30 cellular contexts compared by ENCODE assay signal in the genomic region with DNA sequence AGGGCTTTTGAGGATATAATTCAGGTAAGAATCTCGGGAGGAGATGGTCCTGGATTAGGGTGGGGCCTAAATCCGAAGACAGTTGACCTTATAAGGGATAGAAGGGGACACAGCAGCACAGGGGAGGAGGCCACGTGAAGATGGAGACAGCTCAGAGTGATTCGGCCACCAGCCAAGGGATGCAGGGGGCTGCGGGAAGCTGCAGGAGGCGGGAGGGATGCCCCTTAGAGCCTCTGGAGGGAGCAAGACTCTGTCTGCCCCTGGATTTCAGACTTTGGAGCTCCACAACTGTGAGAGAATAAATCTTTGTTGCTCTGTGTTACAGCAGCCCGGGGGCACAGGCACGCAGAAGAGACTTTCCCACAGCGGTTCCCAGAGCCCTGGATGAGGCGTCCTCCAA.
"Had no signal": no experiment of that assay in that cellular context is flagged by ENCODE, and none has a peak within 500 bp of the region (broad histone marks: within the 10 kb centered on the region; RNA-seq: fewer than 3 reads in every experiment).

No MANE protein-coding gene starts in this region.

- H3K4me3 ChIP-seq: adrenal gland, body of pancreas, heart left ventricle, testis, transverse colon had no signal

- H3K27me3 Mint-ChIP-seq: activated naive CD8-positive, alpha-beta T cell treated with anti-CD3 and anti-CD28 coated beads for 36 hours had no signal

- H3K9me3 ChIP-seq: adrenal gland, body of pancreas, heart left ventricle, testis, transverse colon had no signal

- H3K4me1 ChIP-seq: adrenal gland, body of pancreas, heart left ventricle, parathyroid adenoma, testis had no signal

- H3K27me3 ChIP-seq: adrenal gland, body of pancreas, testis, transverse colon had no signal

- H3K36me3 Mint-ChIP-seq: activated naive CD8-positive, alpha-beta T cell treated with anti-CD3 and anti-CD28 coated beads for 36 hours; immature natural killer cell; mesothelial cell of epicardium; naive B cell had no signal

- DNase-seq: activated CD4-positive, alpha-beta T cell treated with anti-CD3 and anti-CD28 coated beads for 48 hours; activated CD4-positive, alpha-beta T cell treated with anti-CD3 and anti-CD28 coated beads, Interleukin-2, amount 50 U/mL, for 48 hours; activated CD8-positive, alpha-beta memory T cell treated with anti-CD3 and anti-CD28 coated beads, Interleukin-2, amount 50 U/mL, for 4 hours; activated naive CD4-positive, alpha-beta T cell treated with anti-CD3 and anti-CD28 coated beads for 36 hours; activated naive CD8-positive, alpha-beta T cell treated with anti-CD3 and anti-CD28 coated beads for 36 hours; activated T-cell treated with anti-CD3 and anti-CD28 coated beads, Interleukin-2, amount 50 U/mL, for 1 hour; adrenal gland; aorta; body of pancreas; caudate nucleus; cortex of kidney; effector memory CD8-positive, alpha-beta T cell; erythroblast; immature natural killer cell; naive B cell; occipital lobe; stimulated activated CD4-positive, alpha-beta T cell treated with anti-CD3 and anti-CD28 coated beads, Interleukin-2, amount 100 ng/mL, for 48 hours; stimulated activated naive CD8-positive, alpha-beta T cell treated with anti-CD3 and anti-CD28 coated beads, Interleukin-15, Interleukin-2, amounts not matched to agents 100 U/mL and 50 U/mL, for 24 hours; T-helper 17 cell; T1000; testis; transverse colon; WERI-Rb-1 had no signal

- H3K9ac ChIP-seq: parathyroid adenoma had no signal

- H3K36me3 ChIP-seq: adrenal gland, heart left ventricle, transverse colon, WERI-Rb-1 had no signal

- H3K27ac Mint-ChIP-seq: activated naive CD4-positive, alpha-beta T cell treated with anti-CD3 and anti-CD28 coated beads for 36 hours; activated naive CD8-positive, alpha-beta T cell treated with anti-CD3 and anti-CD28 coated beads for 36 hours; activated T-helper 1 cell treated with anti-CD3 and anti-CD28 coated beads, Interleukin-12 subunit alpha, Interleukin-12 subunit beta, Interleukin-2, Interleukin-4 antibody, amounts not matched to agents 30 ng/mL and 10 ng/mL and 1 ng/mL, durations not matched to agents 14 hours and 24 hours and 36 hours; effector memory CD8-positive, alpha-beta T cell; immature natural killer cell; mesothelial cell of epicardium had no signal

- H3K9me3 Mint-ChIP-seq: activated naive CD4-positive, alpha-beta T cell treated with anti-CD3 and anti-CD28 coated beads for 36 hours; activated naive CD8-positive, alpha-beta T cell treated with anti-CD3 and anti-CD28 coated beads for 36 hours; activated T-helper 1 cell treated with anti-CD3 and anti-CD28 coated beads, Interleukin-12 subunit alpha, Interleukin-12 subunit beta, Interleukin-2, Interleukin-4 antibody, amounts not matched to agents 30 ng/mL and 10 ng/mL and 1 ng/mL, durations not matched to agents 14 hours and 24 hours and 36 hours; effector memory CD8-positive, alpha-beta T cell; immature natural killer cell; mesothelial cell of epicardium; neural crest cell had no signal

- ATAC-seq: activated CD4-positive, CD25-positive, alpha-beta regulatory T cell treated with anti-CD3 and anti-CD28 coated beads, Interleukin-2, amount 50 U/mL, for 24 hours; body of pancreas; effector memory CD8-positive, alpha-beta T cell; left lobe of liver; stimulated activated naive CD8-positive, alpha-beta T cell treated with anti-CD3 and anti-CD28 coated beads, Interleukin-15, Interleukin-2, amounts not matched to agents 100 U/mL and 50 U/mL, for 24 hours; T-helper 17 cell had no signal

- H3K4me1 Mint-ChIP-seq: activated naive CD8-positive, alpha-beta T cell treated with anti-CD3 and anti-CD28 coated beads for 36 hours; immature natural killer cell; T-helper 17 cell had no signal

- H3K4me3 Mint-ChIP-seq: activated naive CD4-positive, alpha-beta T cell treated with anti-CD3 and anti-CD28 coated beads for 36 hours; activated naive CD8-positive, alpha-beta T cell treated with anti-CD3 and anti-CD28 coated beads for 36 hours; activated T-helper 1 cell treated with anti-CD3 and anti-CD28 coated beads, Interleukin-12 subunit alpha, Interleukin-12 subunit beta, Interleukin-2, Interleukin-4 antibody, amounts not matched to agents 30 ng/mL and 10 ng/mL and 1 ng/mL, durations not matched to agents 14 hours and 24 hours and 36 hours; effector memory CD8-positive, alpha-beta T cell; immature natural killer cell; mesothelial cell of epicardium; naive B cell; neural crest cell; T-helper 17 cell had no signal

- H3K27ac ChIP-seq: adrenal gland, body of pancreas, parathyroid adenoma, testis, transverse colon, WERI-Rb-1 had no signal
